ENCODE assay signal across 19 cellular contexts in the genomic region with DNA sequence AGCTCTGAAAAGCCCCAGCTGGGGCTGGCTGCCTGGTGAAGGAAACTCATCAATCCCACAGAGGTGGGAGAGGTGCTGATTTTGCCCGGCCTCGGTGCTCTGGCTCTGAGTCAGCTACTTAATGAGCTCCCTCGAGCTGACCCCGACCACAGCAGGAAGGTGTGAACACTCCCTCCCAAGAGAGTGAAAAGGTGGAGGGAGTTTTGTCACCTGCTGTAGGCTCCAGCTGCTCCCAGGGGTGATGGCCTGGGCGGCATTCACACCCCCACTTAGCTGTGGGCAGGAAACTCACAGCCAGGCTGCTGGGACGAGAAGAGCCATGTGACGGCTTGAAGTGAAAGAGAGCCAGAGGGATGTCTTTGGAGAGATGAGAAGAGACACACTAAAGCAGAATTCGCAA.
DNase-seq lines count a peak whose midpoint lies in the region; ATAC-seq and TF ChIP-seq lines count a peak whose summit lies in the region.
"Had no signal": no experiment of that assay in that cellular context is flagged by ENCODE, and none has a peak within 500 bp of the region (broad histone marks: within the 10 kb centered on the region; RNA-seq: fewer than 3 reads in every experiment).

No MANE protein-coding gene starts in this region.

- H3K27me3 Mint-ChIP-seq in WTC11 (ENCODE audit: low read depth), result no peaks in the 10 kb centered on the region; the same call in 1 of the 2 replicates
- no peaks in the 10 kb centered on the region for H3K27me3 Mint-ChIP-seq in Calu3 (ENCODE audit: unreplicated experiment)
- no peaks in the 10 kb centered on the region for H3K27me3 Mint-ChIP-seq in activated T-helper 2 cell treated with anti-CD3 and anti-CD28 coated beads, Interferon-gamma antibody, Interleukin-2, Interleukin-4, amounts not matched to agents 10 μg/mL and 5 μg/mL and 100 μg/mL, durations not matched to agents 14 hours and 24 hours and 36 hours (ENCODE audit: low read depth)
- H3K27me3 Mint-ChIP-seq: activated naive CD4-positive, alpha-beta T cell treated with anti-CD3 and anti-CD28 coated beads, Interleukin-2, amount 10 ng/mL, durations not matched to agents 7 days and 5 days had no signal

- no peaks in the 10 kb centered on the region for H3K4me1 ChIP-seq in neuronal stem cell (ENCODE audit: control insufficient read depth in 2 of 2, insufficient read depth in 1 of 2, low read depth in 1 of 2, low read length in 2 of 2)
- H3K4me1 ChIP-seq: esophagus squamous epithelium, heart right ventricle, SJCRH30 had no signal

- H3K4ac ChIP-seq in neuronal stem cell (ENCODE audit: low read length), result no peak overlapping the region

- intact Hi-C loops in Calu3 (cut with micrococcal nuclease; ENCODE audit: unreplicated experiment), result no loop called here
- intact Hi-C loops in activated T-helper 2 cell treated with anti-CD3 and anti-CD28 coated beads, Interferon-gamma antibody, Interleukin-2, Interleukin-4, amounts not matched to agents 10 μg/mL and 5 μg/mL and 100 μg/mL, durations not matched to agents 14 hours and 24 hours and 36 hours (cut with micrococcal nuclease), result no loop called here

- H3K36me3 ChIP-seq in neuronal stem cell (replicated peaks in 1 of 2; ENCODE audit: control insufficient read depth in 2 of 2, insufficient read depth in 2 of 2, low read length in 2 of 2), result no peaks in the 10 kb centered on the region
- H3K36me3 ChIP-seq: esophagus squamous epithelium, heart right ventricle, SJCRH30 had no signal

- H2BK15ac ChIP-seq in neuronal stem cell (ENCODE audit: low read length), result no peak overlapping the region

- POLR2A ChIA-PET in WTC11 (lab: Charles Lee), result no interaction called here

- H2AK5ac ChIP-seq in neuronal stem cell (ENCODE audit: low read depth, low read length), result no peak overlapping the region

- H3K14ac ChIP-seq in neuronal stem cell (ENCODE audit: low read length), result no peak overlapping the region

- no peak overlapping the region for H3K4me3 Mint-ChIP-seq in WTC11
- H3K4me3 Mint-ChIP-seq in Calu3 (ENCODE audit: low read depth, unreplicated experiment), result no peak overlapping the region
- no peak overlapping the region for H3K4me3 Mint-ChIP-seq in activated T-helper 2 cell treated with anti-CD3 and anti-CD28 coated beads, Interferon-gamma antibody, Interleukin-2, Interleukin-4, amounts not matched to agents 10 μg/mL and 5 μg/mL and 100 μg/mL, durations not matched to agents 14 hours and 24 hours and 36 hours (ENCODE audit: low read depth)
- H3K4me3 Mint-ChIP-seq: activated naive CD4-positive, alpha-beta T cell treated with anti-CD3 and anti-CD28 coated beads, Interleukin-2, amount 10 ng/mL, durations not matched to agents 7 days and 5 days; T-helper 2 cell treated with Interferon-gamma antibody and Interleukin-4, amounts not matched to agents 5 μg/mL and 100 μg/mL, for 36 hours had no signal

- no peaks in the 10 kb centered on the region for H3K9me3 ChIP-seq in neuronal stem cell (replicated peaks in 1 of 2; ENCODE audit: control insufficient read depth in 2 of 2, insufficient read depth in 1 of 2, low read depth in 1 of 2, low read length in 2 of 2)
- H3K9me3 ChIP-seq: esophagus squamous epithelium had no signal

- no peak overlapping the region for H3K4me3 ChIP-seq in neuronal stem cell (ENCODE audit: low read length in 2 of 2)
- H3K4me3 ChIP-seq: esophagus squamous epithelium, GM23248, heart right ventricle, SJCRH30 had no signal

- H3K4me2 ChIP-seq in neuronal stem cell (ENCODE audit: insufficient read depth, low read length, poor library complexity, severe bottlenecking), result no peak overlapping the region

- H3K27me3 ChIP-seq in neuronal stem cell (ENCODE audit: control insufficient read depth in 3 of 3, insufficient read depth in 3 of 3, low read depth in 1 of 3, low read length in 3 of 3), result no peaks in the 10 kb centered on the region
- H3K27me3 ChIP-seq: esophagus squamous epithelium, heart right ventricle, SJCRH30 had no signal

- H3K9me3 Mint-ChIP-seq in WTC11 (peaks cover 23% of the 10 kb centered on the region), Calu3 (ENCODE audit: low read depth, unreplicated experiment) (no peaks in the 10 kb centered on the region)
- H3K9me3 Mint-ChIP-seq in activated T-helper 2 cell treated with anti-CD3 and anti-CD28 coated beads, Interferon-gamma antibody, Interleukin-2, Interleukin-4, amounts not matched to agents 10 μg/mL and 5 μg/mL and 100 μg/mL, durations not matched to agents 14 hours and 24 hours and 36 hours, result peaks cover 3% of the 10 kb centered on the region
- H3K9me3 Mint-ChIP-seq: T-helper 2 cell treated with Interferon-gamma antibody and Interleukin-4, amounts not matched to agents 5 μg/mL and 100 μg/mL, for 36 hours had no signal

- H2BK5ac ChIP-seq in neuronal stem cell (ENCODE audit: low read length), result no peak overlapping the region

- peak overlapping the region; percentile 38 for H3K18ac ChIP-seq in neuronal stem cell (ENCODE audit: low read length)

- no CpG with 5 or more reads among the region's 8 CpGs for WGBS in neuronal stem cell (ENCODE audit: extremely low coverage in 2 of 2, insufficient read length in 2 of 2, insufficient replicate concordance in 1 of 2), 2 donors

- no peak overlapping the region for H3K27ac ChIP-seq in neuronal stem cell (replicated peaks; ENCODE audit: low read length)
- H3K27ac ChIP-seq: C4-2B, esophagus squamous epithelium, GM23248, heart right ventricle, SJCRH30 had no signal

- H3K79me1 ChIP-seq in neuronal stem cell (ENCODE audit: low read depth, low read length), result no peaks in the 10 kb centered on the region

- no peak overlapping the region for H3K23ac ChIP-seq in neuronal stem cell (ENCODE audit: low read depth, low read length, poor library complexity)

- H4K91ac ChIP-seq in neuronal stem cell (ENCODE audit: low read depth, low read length, poor library complexity), result no peak overlapping the region

- H2BK12ac ChIP-seq in neuronal stem cell (ENCODE audit: low read length), result no peak overlapping the region

- no peak overlapping the region for H2BK120ac ChIP-seq in neuronal stem cell (ENCODE audit: low read depth, low read length)

- H3K36me3 Mint-ChIP-seq in WTC11 (peaks cover 13% of the 10 kb centered on the region), Calu3 (ENCODE audit: insufficient read depth, unreplicated experiment) (no peaks in the 10 kb centered on the region)
- H3K36me3 Mint-ChIP-seq in activated T-helper 2 cell treated with anti-CD3 and anti-CD28 coated beads, Interferon-gamma antibody, Interleukin-2, Interleukin-4, amounts not matched to agents 10 μg/mL and 5 μg/mL and 100 μg/mL, durations not matched to agents 14 hours and 24 hours and 36 hours (ENCODE audit: low read depth), result no peaks in the 10 kb centered on the region
- H3K36me3 Mint-ChIP-seq: activated naive CD4-positive, alpha-beta T cell treated with anti-CD3 and anti-CD28 coated beads, Interleukin-2, amount 10 ng/mL, durations not matched to agents 7 days and 5 days had no signal

- no TSS peak for BruUV-seq in Calu3 (replicated peaks; lab: Mats Ljungman, UMichigan)

- H3K4me1 Mint-ChIP-seq in WTC11 (peaks cover 17% of the 10 kb centered on the region), Calu3 (ENCODE audit: low read depth, unreplicated experiment) (no peaks in the 10 kb centered on the region)
- no peaks in the 10 kb centered on the region for H3K4me1 Mint-ChIP-seq in activated T-helper 2 cell treated with anti-CD3 and anti-CD28 coated beads, Interferon-gamma antibody, Interleukin-2, Interleukin-4, amounts not matched to agents 10 μg/mL and 5 μg/mL and 100 μg/mL, durations not matched to agents 14 hours and 24 hours and 36 hours (ENCODE audit: low read depth)
- H3K4me1 Mint-ChIP-seq: activated naive CD4-positive, alpha-beta T cell treated with anti-CD3 and anti-CD28 coated beads, Interleukin-2, amount 10 ng/mL, durations not matched to agents 7 days and 5 days had no signal

- no peak overlapping the region for H3K9ac ChIP-seq in neuronal stem cell (ENCODE audit: low read depth, low read length, poor library complexity)
- H3K9ac ChIP-seq: GM23248 had no signal

- H3K27ac Mint-ChIP-seq in WTC11 (peak overlapping the region; percentile 56; the same call in 1 of the 2 replicates), Calu3 (ENCODE audit: unreplicated experiment) (no peak overlapping the region)
- H3K27ac Mint-ChIP-seq in activated T-helper 2 cell treated with anti-CD3 and anti-CD28 coated beads, Interferon-gamma antibody, Interleukin-2, Interleukin-4, amounts not matched to agents 10 μg/mL and 5 μg/mL and 100 μg/mL, durations not matched to agents 14 hours and 24 hours and 36 hours, result no peak overlapping the region
- H3K27ac Mint-ChIP-seq: activated naive CD4-positive, alpha-beta T cell treated with anti-CD3 and anti-CD28 coated beads, Interleukin-2, amount 10 ng/mL, durations not matched to agents 7 days and 5 days; T-helper 2 cell treated with Interferon-gamma antibody and Interleukin-4, amounts not matched to agents 5 μg/mL and 100 μg/mL, for 36 hours had no signal

- peak; percentile 48 for DNase-seq in NCI-H146 (lab: John Stamatoyannopoulos, UW)
- no peak for DNase-seq in NCI-H146 treated with DMSO at 0.1 percent for 48 hours (lab: John Stamatoyannopoulos, UW; ENCODE audit: unreplicated experiment)
- DNase-seq in WTC11 (ENCODE audit: low spot score), result no peak
- DNase-seq in neuronal stem cell (ENCODE audit: low spot score), result no peak
- DNase-seq in Kasumi-1 (lab: John Stamatoyannopoulos, UW), result no peak
- no peak for DNase-seq in Calu3
- no peak for DNase-seq in activated T-helper 2 cell treated with anti-CD3 and anti-CD28 coated beads, Interferon-gamma antibody, Interleukin-2, Interleukin-4, amounts not matched to agents 10 μg/mL and 5 μg/mL and 100 μg/mL, durations not matched to agents 14 hours and 24 hours and 36 hours (ENCODE audit: low spot score)
- DNase-seq: 8988T; activated naive CD4-positive, alpha-beta T cell treated with anti-CD3 and anti-CD28 coated beads, Interleukin-2, amount 10 ng/mL, durations not matched to agents 7 days and 5 days; esophagus squamous epithelium; GM23248; heart right ventricle; kidney glomerular epithelial cell; NCI-H2171 treated with DMSO at 0.1 percent for 48 hours; stimulated activated CD4-positive, alpha-beta T cell treated with anti-CD3 and anti-CD28 coated beads, Interleukin-4, amount 100 ng/mL, for 24 hours had no signal

- ATAC-seq in GM21619 (IDR thresholded peaks at IDR 0.05; ENCODE audit: unreplicated experiment) (peak; percentile 48), WTC11 (no peak; the same call in 1 of the 2 replicates)
- ATAC-seq: heart right ventricle had no signal

- CTCF ChIA-PET in WTC11 (lab: Charles Lee) (no interaction called here), Calu3 (lab: Charles Lee) (no interaction called here)

- H4K8ac ChIP-seq in neuronal stem cell (ENCODE audit: low read depth, low read length), result no peak overlapping the region

- TF ChIP-seq CTCF in WTC11 (IDR thresholded peaks at IDR 0.05), result no peak
- TF ChIP-seq CTCF in Calu3 (IDR thresholded peaks at IDR 0.05; ENCODE audit: unreplicated experiment), result no peak

- peak overlapping the region; percentile 53 for H2AFZ ChIP-seq in neuronal stem cell (ENCODE audit: low read length)
- H2AFZ ChIP-seq: GM23248 had no signal

TF ChIP-seq in WTC11, 78 proteins besides CTCF, POLR2A, EP300 and RAD21 (continues in another document):
- TF ChIP-seq, protein P1, sequence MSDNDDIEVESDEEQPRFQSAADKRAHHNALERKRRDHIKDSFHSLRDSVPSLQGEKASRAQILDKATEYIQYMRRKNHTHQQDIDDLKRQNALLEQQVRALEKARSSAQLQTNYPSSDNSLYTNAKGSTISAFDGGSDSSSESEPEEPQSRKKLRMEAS (CRISPR knock-in tag; IDR thresholded peaks at IDR 0.05), result peak; percentile 47; the same call in 1 of the 2 replicates
